Comparison of ENCODE assay signal across 8 cellular contexts in genomic region chr4:108053281-108053701, GRCh38.
DNase-seq lines count a peak whose midpoint lies in the region; ATAC-seq, FAIRE-seq and TF ChIP-seq lines count a peak whose summit lies in the region.

No MANE protein-coding gene starts in this region.

- TF ChIP-seq POLR2A in GM12892 (IDR thresholded peaks at IDR 0.05; ENCODE audit: low read depth, low read length) = no peak

- peak overlapping the region; percentile 71 for H3K27ac Mint-ChIP-seq in activated naive CD8-positive, alpha-beta T cell treated with anti-CD3 and anti-CD28 coated beads, Interleukin-2, amount 50 U/mL, for 24 hours

- no peak overlapping the region for H3K4me3 Mint-ChIP-seq in activated naive CD8-positive, alpha-beta T cell treated with anti-CD3 and anti-CD28 coated beads, Interleukin-2, amount 50 U/mL, for 24 hours

- peak; percentile 24 for FAIRE-seq in GM12892 (lab: Jason Lieb, UNC)

- peak; percentile 98 for ATAC-seq in GM19438 (IDR thresholded peaks at IDR 0.05; ENCODE audit: low read depth, unreplicated experiment)
- ATAC-seq in HG03066 (IDR thresholded peaks at IDR 0.05; ENCODE audit: low read depth, unreplicated experiment) = peak; percentile 86
- ATAC-seq in activated naive CD8-positive, alpha-beta T cell treated with anti-CD3 and anti-CD28 coated beads, Interleukin-2, amount 50 U/mL, for 24 hours = peak; percentile 17

- no peaks in the 10 kb centered on the region for H3K27me3 Mint-ChIP-seq in activated naive CD8-positive, alpha-beta T cell treated with anti-CD3 and anti-CD28 coated beads, Interleukin-2, amount 50 U/mL, for 24 hours

- DNase-seq in GM12892 (ENCODE audit: insufficient read length) = no peak
- DNase-seq in activated naive CD8-positive, alpha-beta T cell treated with anti-CD3 and anti-CD28 coated beads, Interleukin-2, amount 50 U/mL, for 24 hours = no peak
- DNase-seq in NCI-H1436 treated with DMSO at 0.1 percent for 48 hours (lab: John Stamatoyannopoulos, UW) = no peak
- DNase-seq in NCI-H2196 (lab: John Stamatoyannopoulos, UW; ENCODE audit: unreplicated experiment) = no peak
- DNase-seq in stimulated activated CD8-positive, alpha-beta memory T cell treated with anti-CD3 and anti-CD28 coated beads, Interleukin-4, amount 100 ng/mL, for 48 hours = no peak
- DNase-seq in globus pallidus (ENCODE audit: low spot score) = no peak

- H3K4me1 Mint-ChIP-seq in activated naive CD8-positive, alpha-beta T cell treated with anti-CD3 and anti-CD28 coated beads, Interleukin-2, amount 50 U/mL, for 24 hours = peaks cover 93% of the 10 kb centered on the region

- H3K9me3 Mint-ChIP-seq in activated naive CD8-positive, alpha-beta T cell treated with anti-CD3 and anti-CD28 coated beads, Interleukin-2, amount 50 U/mL, for 24 hours = no peaks in the 10 kb centered on the region

- peaks cover 27% of the 10 kb centered on the region for H3K36me3 Mint-ChIP-seq in activated naive CD8-positive, alpha-beta T cell treated with anti-CD3 and anti-CD28 coated beads, Interleukin-2, amount 50 U/mL, for 24 hours (ENCODE audit: low read depth)

Comparison
In these comparisons a context has a peak if more than half of its experiments do, and no peak if none do; other contexts are left out.
1. ATAC-seq: peak in every context shown above with its lines; median percentile 98 in GM19438; 86 in HG03066; 17 in activated naive CD8-positive, alpha-beta T cell treated with anti-CD3 and anti-CD28 coated beads, Interleukin-2, amount 50 U/mL, for 24 hours.